1 cellular context compared by ENCODE assay signal in genomic region chr21:26946744-26947446, GRCh38.
TF ChIP-seq lines count a peak whose summit lies in the region.

No MANE protein-coding gene starts in this region.

TF ChIP-seq in WTC11, 78 proteins besides CTCF, POLR2A, EP300 and RAD21 (continued from another document):
- no peak for TF ChIP-seq PREB (CRISPR knock-in tag; IDR thresholded peaks at IDR 0.05; ENCODE audit: borderline replicate concordance)
- no peak for TF ChIP-seq SMAD3 (CRISPR knock-in tag; IDR thresholded peaks at IDR 0.05; ENCODE audit: borderline replicate concordance)
